In the genomic region with DNA sequence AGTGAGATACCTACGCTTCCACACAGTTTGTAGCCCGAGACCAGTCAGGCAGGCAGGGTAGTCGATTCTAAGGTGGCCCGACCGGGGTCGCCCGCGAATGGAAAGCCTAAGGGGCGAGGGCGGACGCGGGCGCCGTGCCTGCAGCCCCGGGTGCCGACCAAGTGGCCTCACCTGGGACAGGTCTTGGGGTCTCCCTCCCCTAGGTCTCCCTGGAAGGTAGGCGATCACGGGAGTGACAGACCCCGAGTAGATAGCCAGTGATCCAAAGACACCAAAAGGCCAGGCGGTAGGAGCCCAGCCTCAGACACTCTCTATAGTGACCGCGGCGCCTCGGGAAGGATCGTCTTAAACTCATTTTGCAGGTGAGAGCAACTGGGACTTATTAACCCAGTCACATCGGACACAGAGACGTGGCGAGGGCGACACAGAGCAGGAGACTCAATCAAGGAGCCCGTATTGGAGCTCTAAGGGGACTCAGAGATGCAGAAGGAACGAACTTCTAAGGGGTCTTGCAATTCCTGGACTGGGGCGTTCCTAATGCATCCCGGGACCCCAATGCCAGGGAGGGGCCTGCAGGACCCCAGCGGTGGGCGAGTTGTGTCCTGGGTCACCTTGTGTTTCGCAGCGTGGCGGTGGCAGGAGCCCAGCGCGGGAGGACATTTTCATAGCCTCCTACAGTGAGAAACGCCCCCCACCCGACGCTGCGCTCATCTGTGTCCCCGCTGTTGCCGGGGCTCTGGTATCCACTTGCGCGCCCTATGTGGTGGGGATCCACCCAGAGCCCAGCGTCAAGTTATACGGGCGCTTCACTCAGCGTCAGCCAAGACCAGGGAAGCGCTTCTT, we compare ENCODE assay signal across 9 cellular contexts. TPM values are rescaled to one million over a fixed set of nuclear protein-coding genes. Genes with fewer than 3 reads are reported as not detected.
DNase-seq lines count a peak whose midpoint lies in the region; ATAC-seq and TF ChIP-seq lines count a peak whose summit lies in the region.
"Had no signal": no experiment of that assay in that cellular context is flagged by ENCODE, and none has a peak within 500 bp of the region (broad histone marks: within the 10 kb centered on the region; RNA-seq: fewer than 3 reads in every experiment).

No MANE protein-coding gene starts in this region.

- H3K4me1 Mint-ChIP-seq in activated T-cell treated with anti-CD3 and anti-CD28 coated beads, Interleukin-2, amount 50 U/mL, for 72 hours (ENCODE audit: low read depth), result peaks cover 32% of the 10 kb centered on the region

- H3K4me3 ChIP-seq in AG04450 (ENCODE audit: low read depth, low read length), result no peak overlapping the region
- H3K4me3 ChIP-seq in GM12875 (ENCODE audit: low read depth, low read length), result no peak overlapping the region
- no peak overlapping the region for H3K4me3 ChIP-seq in kidney epithelial cell (ENCODE audit: low read depth, low read length)

- H3K36me3 Mint-ChIP-seq in activated T-cell treated with anti-CD3 and anti-CD28 coated beads, Interleukin-2, amount 50 U/mL, for 72 hours (ENCODE audit: insufficient read depth in 2 of 2), result no peaks in the 10 kb centered on the region

- peak overlapping the region; percentile 80 to 82 for H3K4me3 Mint-ChIP-seq in activated T-cell treated with anti-CD3 and anti-CD28 coated beads, Interleukin-2, amount 50 U/mL, for 72 hours

- POLR2A ChIA-PET in AG04450 (lab: Yijun Ruan, JAX), result no interaction called here

- peak; percentile 74 to 78 for ATAC-seq in activated T-cell treated with anti-CD3 and anti-CD28 coated beads, Interleukin-2, amount 50 U/mL, for 72 hours (replicated peaks in 1 of 2)
- ATAC-seq in HG02610 (IDR thresholded peaks at IDR 0.05; ENCODE audit: unreplicated experiment) (no peak), HG03175 (IDR thresholded peaks at IDR 0.05; ENCODE audit: unreplicated experiment) (no peak)

- H3K9me3 Mint-ChIP-seq in activated T-cell treated with anti-CD3 and anti-CD28 coated beads, Interleukin-2, amount 50 U/mL, for 72 hours, result no peaks in the 10 kb centered on the region

- TF ChIP-seq CTCF in AG04450 (IDR thresholded peaks at IDR 0.05; ENCODE audit: low read depth, low read length) (peak; percentile 35), GM12875 (IDR thresholded peaks at IDR 0.05; ENCODE audit: borderline replicate concordance, insufficient read depth, low read depth, low read length) (peak; percentile 54), kidney epithelial cell (IDR thresholded peaks at IDR 0.05; ENCODE audit: insufficient read depth, low read length, poor library complexity, severe bottlenecking) (peak; percentile 30)

- no peak overlapping the region for H3K27ac ChIP-seq in AG04450 (ENCODE audit: low read depth, low read length)

- CTCF ChIA-PET in AG04450 (lab: Charles Lee), result no interaction called here

- no peak overlapping the region for H3K27ac Mint-ChIP-seq in activated T-cell treated with anti-CD3 and anti-CD28 coated beads, Interleukin-2, amount 50 U/mL, for 72 hours

- H3K27me3 ChIP-seq in AG04450 (ENCODE audit: control insufficient read depth, insufficient read depth, low read length) (peaks cover 75% of the 10 kb centered on the region), kidney epithelial cell (ENCODE audit: control insufficient read depth, insufficient read depth, low read length) (peaks cover 70% of the 10 kb centered on the region)

- H3K27me3 Mint-ChIP-seq in activated T-cell treated with anti-CD3 and anti-CD28 coated beads, Interleukin-2, amount 50 U/mL, for 72 hours (ENCODE audit: low read depth), result peaks cover 67% of the 10 kb centered on the region

- H3K36me3 ChIP-seq in kidney epithelial cell (ENCODE audit: control insufficient read depth, insufficient read depth, low read length), result no peaks in the 10 kb centered on the region

- DNase-seq in AG04450 (ENCODE audit: low read depth, low spot score), result no peak
- peak; percentile 61 to 66 for DNase-seq in activated T-cell treated with anti-CD3 and anti-CD28 coated beads, Interleukin-2, amount 50 U/mL, for 72 hours
- DNase-seq in kidney epithelial cell (ENCODE audit: low read depth), result no peak
- no peak for DNase-seq in COLO668 (lab: John Stamatoyannopoulos, UW; ENCODE audit: unreplicated experiment)
- DNase-seq in DMS79 (lab: John Stamatoyannopoulos, UW), result no peak
- DNase-seq: occipital lobe had no signal

- peaks cover 16% of the 10 kb centered on the region; the same call in 1 of the 2 replicates for H3K9me3 ChIP-seq in AG04450 (ENCODE audit: control insufficient read depth, insufficient read depth, low read length)

RNA-seq across cellular contexts. Expression of a gene that starts 2.1 kb away (rescaled TPM):
- 0.06 TPM in 1 of 2 replicates, not detected in the other for polyA plus RNA-seq in AG04450 (2011; rRNA removed)
- polyA minus RNA-seq in AG04450 (2011; rRNA and poly(A)+ RNA removed), result not detected in 2 replicates
- total RNA-seq in activated T-cell treated with anti-CD3 and anti-CD28 coated beads, Interleukin-2, amount 50 U/mL, for 72 hours, result under 1 TPM in 1 of 2 donors, not detected in 1; 0.12 TPM
- total RNA-seq in kidney epithelial cell, result not detected in 2 replicates
- total RNA-seq: occipital lobe had no signal

RNA-seq across cellular contexts. Expression of a gene that starts 26.1 kb away (rescaled TPM):
- polyA plus RNA-seq in AG04450 (2011; rRNA removed), result 1.1 and 1.2 TPM in 2 replicates
- 1.7 and 2.3 TPM in 2 replicates for polyA minus RNA-seq in AG04450 (2011; rRNA and poly(A)+ RNA removed)
- total RNA-seq in activated T-cell treated with anti-CD3 and anti-CD28 coated beads, Interleukin-2, amount 50 U/mL, for 72 hours, result 10 to 100 TPM; 18.2 to 23.8 TPM
- total RNA-seq in kidney epithelial cell, result 7.1 and 7.3 TPM in 2 replicates

Comparison
In these comparisons a context has a peak if more than half of its experiments do, and no peak if none do; other contexts are left out.
1. DNase-seq: peak in activated T-cell treated with anti-CD3 and anti-CD28 coated beads, Interleukin-2, amount 50 U/mL, for 72 hours (2 of 2); none in AG04450 (single experiment), kidney epithelial cell (single experiment), COLO668 (single experiment) and DMS79 (single experiment).
2. ATAC-seq: peak in activated T-cell treated with anti-CD3 and anti-CD28 coated beads, Interleukin-2, amount 50 U/mL, for 72 hours (2 of 2); none in HG02610 (single experiment) and HG03175 (single experiment).
3. Peak in every context shown above with its lines, with median percentiles within 50 percentile points of each other: CTCF ChIP-seq.